In genomic region chr4:8441499-8442091, GRCh38 we compare ENCODE assay signal across 8 cellular contexts. TPM values are rescaled to one million over a fixed set of nuclear protein-coding genes. Genes with fewer than 3 reads are reported as not detected.
DNase-seq lines count a peak whose midpoint lies in the region; ATAC-seq and TF ChIP-seq lines count a peak whose summit lies in the region.

No MANE protein-coding gene starts in this region.

- no peak overlapping the region for H3K9ac ChIP-seq in H9 (ENCODE audit: extremely low read depth, insufficient read length, low read length)

- H3K4me1 ChIP-seq in H9 (ENCODE audit: insufficient read depth, low read length), result peaks cover 5% of the 10 kb centered on the region; the same call in 1 of the 2 replicates

- H3K4me1 Mint-ChIP-seq in H9 (peaks cover 34 to 40% of the 10 kb centered on the region in 2 experiments), T-cell (peaks cover 76 to 86% (median 81%) of the 10 kb centered on the region in 3 donors)

- H3K23me2 ChIP-seq in H9 (ENCODE audit: insufficient read length, low read depth, low read length, poor library complexity, severe bottlenecking), result peaks cover 6% of the 10 kb centered on the region

- no peak overlapping the region for H4K8ac ChIP-seq in H9 (replicated peaks; ENCODE audit: insufficient read length, low read depth, low read length)

- no peak overlapping the region for H3K18ac ChIP-seq in H9 (ENCODE audit: insufficient read length, low read depth, low read length)

- H2AFZ ChIP-seq in H9 (ENCODE audit: low read length), result no peak overlapping the region

- no peak overlapping the region for H4K5ac ChIP-seq in H9 (ENCODE audit: insufficient read length, low read depth, low read length)

- peaks cover 14 to 15% of the 10 kb centered on the region in 2 experiments for H3K9me3 Mint-ChIP-seq in H9
- H3K9me3 Mint-ChIP-seq in T-cell, result no peaks in the 10 kb centered on the region

- peaks cover 18% of the 10 kb centered on the region; the same call in 1 of the 2 replicates for H3K79me2 ChIP-seq in H9 (ENCODE audit: insufficient read depth, low read length)

- no peak overlapping the region for H3T11ph ChIP-seq in H9 (ENCODE audit: low read length)

- no peaks in the 10 kb centered on the region for H3K27me3 Mint-ChIP-seq in H9 (ENCODE audit: low read depth)
- H3K27me3 Mint-ChIP-seq in T-cell, result peaks cover 0 to 2% of the 10 kb centered on the region in 2 donors

- H3K4me3 Mint-ChIP-seq in H9 (peak overlapping the region; percentile 80 to 87), T-cell (peak overlapping the region; percentile 88 to 98 (median 93))

- no peak overlapping the region for H2BK20ac ChIP-seq in H9 (ENCODE audit: low read depth, low read length, poor library complexity, severe bottlenecking)

- no peak overlapping the region for H4K91ac ChIP-seq in H9 (ENCODE audit: insufficient read length, low read depth, low read length)

- H3K79me1 ChIP-seq in H9 (ENCODE audit: insufficient read depth, low read depth, low read length, poor library complexity, severe bottlenecking), result peaks cover 3% of the 10 kb centered on the region

- H4K20me1 ChIP-seq in H9 (ENCODE audit: control insufficient read depth, insufficient read depth, insufficient read length), result no peaks in the 10 kb centered on the region

- H3K4me3 ChIP-seq in fibroblast of villous mesenchyme (ENCODE audit: low read depth, low read length) (peak overlapping the region; percentile 92), skeletal muscle cell (ENCODE audit: low read depth, low read length) (peak overlapping the region; percentile 99)

- no peak overlapping the region for H3K14ac ChIP-seq in H9 (ENCODE audit: insufficient read depth, low read length)

- no peak overlapping the region for H2BK120ac ChIP-seq in H9 (ENCODE audit: low read depth, low read length, poor library complexity, severe bottlenecking)

- no CpG with 5 or more reads among the region's 17 CpGs for WGBS in H9 (ENCODE audit: extremely low coverage, insufficient read length, low lambda C conversion rate)

- H3K4me2 ChIP-seq in H9 (ENCODE audit: insufficient read depth, insufficient read length, low read length), result peak overlapping the region; percentile 71

- H3K27ac ChIP-seq in H9 (ENCODE audit: insufficient read length, low read depth, low read length), result no peak overlapping the region

- CTCF ChIA-PET in T-cell (lab: Charles Lee), result interaction anchor here in 1 of 2 donors (1.8 kb wide), 1 partner anchor 13 kb away, joined by 6 read pairs; no protein-coding TSS in a partner anchor

- no peak overlapping the region for H3K23ac ChIP-seq in H9 (ENCODE audit: insufficient read length, low read depth, low read length)

- H3K4ac ChIP-seq in H9 (ENCODE audit: low read depth, low read length), result no peak overlapping the region

- no peak for ATAC-seq in T-cell (replicated peaks in 1 of 4)

- H3K27me3 ChIP-seq in H9 (ENCODE audit: insufficient read depth, low read length), result no peaks in the 10 kb centered on the region

- no peak overlapping the region for H3K56ac ChIP-seq in H9 (ENCODE audit: insufficient read length, low read depth, low read length)

- H2BK15ac ChIP-seq in H9 (ENCODE audit: low read depth, low read length), result no peak overlapping the region

- DNase-seq in H9 (no peak), T-cell (no peak), fibroblast of villous mesenchyme (ENCODE audit: low read depth) (no peak), skeletal muscle cell (ENCODE audit: low read depth) (no peak), NCI-H82 (lab: John Stamatoyannopoulos, UW) (no peak), HCEC 1CT (no peak), dermis blood vessel endothelial cell (no peak), activated gamma-delta T cell treated with Interleukin-2 at 50 U/mL for 16 hours (no peak)

- H3K9me3 ChIP-seq in H9 (ENCODE audit: control insufficient read depth, low read depth, low read length), result no peaks in the 10 kb centered on the region

- H3K36me3 Mint-ChIP-seq in H9 (ENCODE audit: insufficient read depth in 1 of 3, low read depth in 3 of 3), result peaks cover 6 to 14% (median 9%) of the 10 kb centered on the region in 3 experiments
- H3K36me3 Mint-ChIP-seq in T-cell, result peaks cover 7% of the 10 kb centered on the region

- no peak overlapping the region for H2BK5ac ChIP-seq in H9 (ENCODE audit: insufficient read length, low read length)

- no peak overlapping the region for H2BK12ac ChIP-seq in H9 (ENCODE audit: insufficient read length, low read depth, low read length)

- no peak for TF ChIP-seq CTCF in H9 (conservative IDR thresholded peaks at IDR 0.05)
- TF ChIP-seq CTCF in fibroblast of villous mesenchyme (IDR thresholded peaks at IDR 0.05; ENCODE audit: insufficient read depth, low read depth, low read length), result no peak

- no peak overlapping the region for H2AK5ac ChIP-seq in H9 (ENCODE audit: insufficient read length, low read length)

- POLR2A ChIA-PET in T-cell (lab: Charles Lee), result interaction anchor here in 1 of 2 donors (0.6 kb wide), 1 partner anchor 9 kb away, joined by 16 read pairs; no protein-coding TSS in a partner anchor

- H3K27ac Mint-ChIP-seq in H9, result no peak overlapping the region; a peak in 2 of 7 replicates
- H3K27ac Mint-ChIP-seq in T-cell, result peak overlapping the region; percentile 46 to 59

RNA-seq across cellular contexts. Expression of gene TRMT44, which starts 1.0 kb away (rescaled TPM):
- total RNA-seq in H9 (2021), result 22.8 and 28.3 TPM in 2 replicates
- 10 to 100 TPM; 25.6 to 40.9 (median 35.3) TPM for total RNA-seq in T-cell
- 17.4 and 19.4 TPM in 2 replicates for total RNA-seq in fibroblast of villous mesenchyme
- total RNA-seq in dermis blood vessel endothelial cell, result 14.9 and 23.0 TPM in 2 replicates

RNA-seq across cellular contexts. Expression of gene ACOX3, which starts 1.1 kb away (rescaled TPM):
- total RNA-seq in H9 (2021) (13.1 and 13.8 TPM in 2 replicates), T-cell (10 to 100 TPM in 4 of 5 donors, 1 to 10 TPM in 1; 9.4 to 20.7 (median 15.8) TPM), fibroblast of villous mesenchyme (26.8 and 32.5 TPM in 2 replicates), dermis blood vessel endothelial cell (29.3 and 44.2 TPM in 2 replicates)

Comparison
In these comparisons a context has a peak if more than half of its experiments do, and no peak if none do; other contexts are left out.
1. H3K27ac Mint-ChIP-seq: peak in T-cell (2 of 2); none in H9 (0 of 3).